2 cellular contexts compared by ENCODE assay signal in genomic region chr2:111488451-111488850, GRCh38.
A peak's percentile ranks its signal among the peaks of the same experiment; 100 is the strongest.
TF ChIP-seq lines count a peak whose summit lies in the region.

No MANE protein-coding gene starts in this region.

TF ChIP-seq in K562, 482 proteins besides CTCF, POLR2A, EP300 and RAD21:
- TF ChIP-seq RBM25 (IDR thresholded peaks at IDR 0.05; ENCODE audit: low read depth, low read length, severe bottlenecking) = peak; percentile 56

TF ChIP-seq in HepG2, 621 proteins besides CTCF, POLR2A, EP300 and RAD21:
- peak; percentile 78 for TF ChIP-seq ZMYM3 (CRISPR knock-in tag; IDR thresholded peaks at IDR 0.05)
